17 cellular contexts compared by ENCODE assay signal in the genomic region with DNA sequence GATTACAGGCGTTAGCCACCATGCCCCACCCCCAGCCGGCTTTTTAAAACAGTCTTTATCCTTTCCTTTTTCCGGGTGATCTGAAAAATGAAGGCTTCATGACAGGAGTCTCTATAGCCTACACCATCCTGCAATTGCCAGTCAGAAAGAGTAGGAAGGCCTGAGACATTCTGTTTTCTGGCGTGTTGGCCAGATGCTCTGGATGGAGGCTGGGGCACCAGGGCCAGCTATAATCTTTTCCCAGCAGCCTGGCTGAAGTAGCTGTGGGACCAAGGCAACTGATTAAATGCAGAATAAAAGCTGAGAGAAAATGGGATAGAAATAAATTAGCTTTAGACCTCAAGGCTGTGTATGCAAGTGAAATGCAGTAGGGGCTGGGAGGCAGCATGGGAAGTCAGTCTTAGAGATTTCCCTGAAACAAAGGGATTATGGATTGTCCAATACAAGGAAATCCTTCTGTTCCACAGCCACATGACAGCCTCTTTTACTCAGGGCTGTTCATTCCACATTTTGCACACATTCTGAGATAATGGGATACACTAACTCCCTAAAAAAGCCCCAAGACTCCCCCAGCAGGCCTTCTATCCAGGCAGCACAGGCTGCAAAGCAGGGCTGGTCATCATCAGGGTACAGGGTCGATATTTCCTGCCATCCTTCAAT.
"Had no signal": no experiment of that assay in that cellular context is flagged by ENCODE, and none has a peak within 500 bp of the region (broad histone marks: within the 10 kb centered on the region; RNA-seq: fewer than 3 reads in every experiment).

No MANE protein-coding gene starts in this region.

- H3K4me3 ChIP-seq: gastroesophageal sphincter, lung, SK-N-MC, transverse colon had no signal

- ATAC-seq: activated CD4-positive, CD25-positive, alpha-beta regulatory T cell treated with anti-CD3 and anti-CD28 coated beads, Interleukin-2, amount 50 U/mL, for 24 hours; gastroesophageal sphincter; stimulated activated naive B cell treated with anti-CD40 and anti-IgM and Interleukin-4, amounts not matched to agents 10 μg/mL and 1 μg/mL and 100 μg/mL, for 72 hours had no signal

- FAIRE-seq: islet of Langerhans had no signal

- DNase-seq: activated CD4-positive, alpha-beta T cell treated with anti-CD3 and anti-CD28 coated beads, Interleukin-2, amount 50 U/mL, for 4 hours; activated naive CD4-positive, alpha-beta T cell treated with anti-CD3 and anti-CD28 coated beads, Interleukin-2, amount 50 U/mL, for 16 hours; activated T-cell treated with anti-CD3 and anti-CD28 coated beads, Interleukin-2, amount 50 U/mL, for 24 hours; cortex of kidney; effector CD8-positive, alpha-beta T cell; posterior cingulate gyrus; retina; stimulated activated CD4-positive, alpha-beta T cell treated with anti-CD3 and anti-CD28 coated beads, Interleukin-15, amount 100 ng/mL, for 24 hours; stimulated activated CD4-positive, alpha-beta T cell treated with anti-CD3 and anti-CD28 coated beads, Interleukin-4, amount 100 ng/mL, for 1 hour; stimulated activated naive B cell treated with anti-CD40 and anti-IgM and Interleukin-4, amounts not matched to agents 10 μg/mL and 1 μg/mL and 100 μg/mL, for 72 hours; transverse colon had no signal

- H3K27ac ChIP-seq: gastroesophageal sphincter, neutrophil, SK-N-MC, transverse colon had no signal
